1 cellular context compared by ENCODE assay signal in genomic region chr3:195954052-195954751, GRCh38.
TF ChIP-seq lines count a peak whose summit lies in the region.
"Not testable (repeated sequence)": the region's sequence is repeated elsewhere in the genome, so short reads cannot be mapped to it uniquely, and the experiment has no call there.

No MANE protein-coding gene starts in this region.

TF ChIP-seq in K562, 482 proteins besides CTCF, POLR2A, EP300 and RAD21 (continued from another document and continues in another):
- TF ChIP-seq SPI1 (IDR thresholded peaks at IDR 0.05; ENCODE audit: borderline replicate concordance, low read depth, low read length) (peak; percentile 49; the same call in 1 of the 2 replicates), ETS1 (conservative IDR thresholded peaks at IDR 0.05; ENCODE audit: control insufficient read depth, low read depth, low read length) (peak; percentile 78; the same call in 1 of the 2 replicates), ZBTB7A (IDR thresholded peaks at IDR 0.05; ENCODE audit: borderline replicate concordance, control insufficient read depth, low read depth, low read length) (peak; percentile 35; the same call in 1 of the 2 replicates), NRF1 (conservative IDR thresholded peaks at IDR 0.05 in 1 of 2, IDR thresholded peaks at IDR 0.05 in 1 of 2) (peak; percentile 79 to 82), KDM4B (IDR thresholded peaks at IDR 0.05; ENCODE audit: borderline replicate concordance in 2 of 2, low read depth in 1 of 2) (0 out of 4 replicates have a peak, but pooled peaks of 1 of the 2 experiments have one; percentile 38), TFAP4 (CRISPR knock-in tag; IDR thresholded peaks at IDR 0.05; ENCODE audit: borderline replicate concordance) (peak; percentile 56; the same call in 1 of the 2 replicates), PML (IDR thresholded peaks at IDR 0.05; ENCODE audit: low read length) (peak; percentile 29; the same call in 1 of the 2 replicates), CXXC5 (CRISPR knock-in tag; IDR thresholded peaks at IDR 0.05) (peak; percentile 29; the same call in 1 of the 2 replicates), E2F6 (IDR thresholded peaks at IDR 0.05; ENCODE audit: borderline replicate concordance in 1 of 2, extremely low read depth in 1 of 2, insufficient read depth in 1 of 2, insufficient read length in 1 of 2, low read depth in 1 of 2, low read length in 1 of 2, poor library complexity in 1 of 2, severe bottlenecking in 1 of 2) (peak; percentile 45 to 62), TBP (optimal IDR thresholded peaks at IDR 0.05; ENCODE audit: low read depth, low read length) (peak; percentile 37), ATF1 (CRISPR knock-in tag; IDR thresholded peaks at IDR 0.05) (peak; percentile 57), ATF1 (tag; IDR thresholded peaks at IDR 0.05) (peak; percentile 53), ELF1 (tag; IDR thresholded peaks at IDR 0.05) (peak; percentile 76), RBFOX2 (IDR thresholded peaks at IDR 0.05; ENCODE audit: low read depth, low read length) (peak; percentile 71), RB1 (IDR thresholded peaks at IDR 0.05; ENCODE audit: low read depth) (peak; percentile 31; the same call in 1 of the 2 replicates), JUND (IDR thresholded peaks at IDR 0.05; ENCODE audit: borderline replicate concordance, low read depth, low read length) (0 out of 2 replicates have a peak, but pooled peaks have one; percentile 18), SAP30 (IDR thresholded peaks at IDR 0.05; ENCODE audit: borderline replicate concordance, insufficient read depth, low read depth, low read length, poor library complexity, severe bottlenecking) (peak; percentile 61), GABPB1 (CRISPR knock-in tag; IDR thresholded peaks at IDR 0.05) (peak; percentile 83), CREB1 (IDR thresholded peaks at IDR 0.05) (peak; percentile 82), CREB1 (CRISPR knock-in tag; IDR thresholded peaks at IDR 0.05) (peak; percentile 82), POLR2AphosphoS5 (IDR thresholded peaks at IDR 0.05; ENCODE audit: control insufficient read depth, insufficient read depth, low read depth, low read length) (peak; percentile 71), HCFC1 (IDR thresholded peaks at IDR 0.05; ENCODE audit: low read depth, low read length) (peak; percentile 57), CREM (IDR thresholded peaks at IDR 0.05; ENCODE audit: low read depth) (peak; percentile 87), YY1 (IDR thresholded peaks at IDR 0.05; ENCODE audit: borderline replicate concordance in 1 of 3, control insufficient read depth in 1 of 3, extremely low read depth in 1 of 3, insufficient read depth in 3 of 3, insufficient read length in 1 of 3, insufficient replicate concordance in 2 of 3, low read depth in 1 of 3, low read length in 2 of 3) (peak in 1 of 3 experiments; percentile 41), POLR2G (IDR thresholded peaks at IDR 0.05; ENCODE audit: low read depth, low read length) (peak; percentile 74), RBBP5 (IDR thresholded peaks at IDR 0.05; ENCODE audit: borderline replicate concordance, insufficient read depth, low read length, poor library complexity, severe bottlenecking) (peak; percentile 46), MAZ (CRISPR knock-in tag; conservative IDR thresholded peaks at IDR 0.05 in 1 of 2, IDR thresholded peaks at IDR 0.05 in 1 of 2) (peak in 1 of 2 experiments; percentile 66; a peak in 2 of 4 replicates), ETV5 (CRISPR knock-in tag; IDR thresholded peaks at IDR 0.05; ENCODE audit: low read depth) (0 out of 2 replicates have a peak, but pooled peaks have one; percentile 39), BHLHE40 (IDR thresholded peaks at IDR 0.05; ENCODE audit: low read length) (peak; percentile 58), GABPA (tag; conservative IDR thresholded peaks at IDR 0.05; ENCODE audit: low read depth) (peak; percentile 76), MYC (IDR thresholded peaks at IDR 0.05; ENCODE audit: low read depth, low read length) (peak; percentile 85), KDM5B (IDR thresholded peaks at IDR 0.05; ENCODE audit: insufficient replicate concordance, low read depth, low read length) (peak; percentile 46), NR2C2 (tag; IDR thresholded peaks at IDR 0.05) (peak; percentile 46; the same call in 1 of the 2 replicates), ZFX (CRISPR knock-in tag; IDR thresholded peaks at IDR 0.05) (peak; percentile 80), PHF8 (IDR thresholded peaks at IDR 0.05; ENCODE audit: borderline replicate concordance, low read length) (peak; percentile 35; the same call in 1 of the 2 replicates), ETV6 (IDR thresholded peaks at IDR 0.05; ENCODE audit: borderline replicate concordance in 1 of 2, low read depth in 2 of 2, low read length in 1 of 2) (peak; percentile 21 to 55; a peak in 2 of 4 replicates), MXI1 (IDR thresholded peaks at IDR 0.05; ENCODE audit: low read depth, low read length) (peak; percentile 65), MBD2 (IDR thresholded peaks at IDR 0.05; ENCODE audit: borderline replicate concordance, low read depth) (peak; percentile 41; the same call in 1 of the 2 replicates), SIN3A (IDR thresholded peaks at IDR 0.05; ENCODE audit: borderline replicate concordance in 2 of 2, control insufficient read depth in 1 of 2, low read depth in 2 of 2, low read length in 2 of 2) (peak; percentile 73 to 91; a peak in 3 of 4 replicates)
- TF ChIP-seq, protein P1, sequence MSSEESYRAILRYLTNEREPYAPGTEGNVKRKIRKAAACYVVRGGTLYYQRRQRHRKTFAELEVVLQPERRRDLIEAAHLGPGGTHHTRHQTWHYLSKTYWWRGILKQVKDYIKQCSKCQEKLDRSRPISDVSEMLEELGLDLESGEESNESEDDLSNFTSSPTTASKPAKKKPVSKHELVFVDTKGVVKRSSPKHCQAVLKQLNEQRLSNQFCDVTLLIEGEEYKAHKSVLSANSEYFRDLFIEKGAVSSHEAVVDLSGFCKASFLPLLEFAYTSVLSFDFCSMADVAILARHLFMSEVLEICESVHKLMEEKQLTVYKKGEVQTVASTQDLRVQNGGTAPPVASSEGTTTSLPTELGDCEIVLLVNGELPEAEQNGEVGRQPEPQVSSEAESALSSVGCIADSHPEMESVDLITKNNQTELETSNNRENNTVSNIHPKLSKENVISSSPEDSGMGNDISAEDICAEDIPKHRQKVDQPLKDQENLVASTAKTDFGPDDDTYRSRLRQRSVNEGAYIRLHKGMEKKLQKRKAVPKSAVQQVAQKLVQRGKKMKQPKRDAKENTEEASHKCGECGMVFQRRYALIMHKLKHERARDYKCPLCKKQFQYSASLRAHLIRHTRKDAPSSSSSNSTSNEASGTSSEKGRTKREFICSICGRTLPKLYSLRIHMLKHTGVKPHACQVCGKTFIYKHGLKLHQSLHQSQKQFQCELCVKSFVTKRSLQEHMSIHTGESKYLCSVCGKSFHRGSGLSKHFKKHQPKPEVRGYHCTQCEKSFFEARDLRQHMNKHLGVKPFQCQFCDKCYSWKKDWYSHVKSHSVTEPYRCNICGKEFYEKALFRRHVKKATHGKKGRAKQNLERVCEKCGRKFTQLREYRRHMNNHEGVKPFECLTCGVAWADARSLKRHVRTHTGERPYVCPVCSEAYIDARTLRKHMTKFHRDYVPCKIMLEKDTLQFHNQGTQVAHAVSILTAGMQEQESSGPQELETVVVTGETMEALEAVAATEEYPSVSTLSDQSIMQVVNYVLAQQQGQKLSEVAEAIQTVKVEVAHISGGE (CRISPR knock-in tag; IDR thresholded peaks at IDR 0.05): peak in 2 of 3 experiments; percentile 69 to 71; a peak in 3 of 6 replicates
- TF ChIP-seq, protein P2, sequence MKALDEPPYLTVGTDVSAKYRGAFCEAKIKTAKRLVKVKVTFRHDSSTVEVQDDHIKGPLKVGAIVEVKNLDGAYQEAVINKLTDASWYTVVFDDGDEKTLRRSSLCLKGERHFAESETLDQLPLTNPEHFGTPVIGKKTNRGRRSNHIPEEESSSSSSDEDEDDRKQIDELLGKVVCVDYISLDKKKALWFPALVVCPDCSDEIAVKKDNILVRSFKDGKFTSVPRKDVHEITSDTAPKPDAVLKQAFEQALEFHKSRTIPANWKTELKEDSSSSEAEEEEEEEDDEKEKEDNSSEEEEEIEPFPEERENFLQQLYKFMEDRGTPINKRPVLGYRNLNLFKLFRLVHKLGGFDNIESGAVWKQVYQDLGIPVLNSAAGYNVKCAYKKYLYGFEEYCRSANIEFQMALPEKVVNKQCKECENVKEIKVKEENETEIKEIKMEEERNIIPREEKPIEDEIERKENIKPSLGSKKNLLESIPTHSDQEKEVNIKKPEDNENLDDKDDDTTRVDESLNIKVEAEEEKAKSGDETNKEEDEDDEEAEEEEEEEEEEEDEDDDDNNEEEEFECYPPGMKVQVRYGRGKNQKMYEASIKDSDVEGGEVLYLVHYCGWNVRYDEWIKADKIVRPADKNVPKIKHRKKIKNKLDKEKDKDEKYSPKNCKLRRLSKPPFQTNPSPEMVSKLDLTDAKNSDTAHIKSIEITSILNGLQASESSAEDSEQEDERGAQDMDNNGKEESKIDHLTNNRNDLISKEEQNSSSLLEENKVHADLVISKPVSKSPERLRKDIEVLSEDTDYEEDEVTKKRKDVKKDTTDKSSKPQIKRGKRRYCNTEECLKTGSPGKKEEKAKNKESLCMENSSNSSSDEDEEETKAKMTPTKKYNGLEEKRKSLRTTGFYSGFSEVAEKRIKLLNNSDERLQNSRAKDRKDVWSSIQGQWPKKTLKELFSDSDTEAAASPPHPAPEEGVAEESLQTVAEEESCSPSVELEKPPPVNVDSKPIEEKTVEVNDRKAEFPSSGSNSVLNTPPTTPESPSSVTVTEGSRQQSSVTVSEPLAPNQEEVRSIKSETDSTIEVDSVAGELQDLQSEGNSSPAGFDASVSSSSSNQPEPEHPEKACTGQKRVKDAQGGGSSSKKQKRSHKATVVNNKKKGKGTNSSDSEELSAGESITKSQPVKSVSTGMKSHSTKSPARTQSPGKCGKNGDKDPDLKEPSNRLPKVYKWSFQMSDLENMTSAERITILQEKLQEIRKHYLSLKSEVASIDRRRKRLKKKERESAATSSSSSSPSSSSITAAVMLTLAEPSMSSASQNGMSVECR (CRISPR knock-in tag; IDR thresholded peaks at IDR 0.05): peak; percentile 73
- TF ChIP-seq, protein P3, sequence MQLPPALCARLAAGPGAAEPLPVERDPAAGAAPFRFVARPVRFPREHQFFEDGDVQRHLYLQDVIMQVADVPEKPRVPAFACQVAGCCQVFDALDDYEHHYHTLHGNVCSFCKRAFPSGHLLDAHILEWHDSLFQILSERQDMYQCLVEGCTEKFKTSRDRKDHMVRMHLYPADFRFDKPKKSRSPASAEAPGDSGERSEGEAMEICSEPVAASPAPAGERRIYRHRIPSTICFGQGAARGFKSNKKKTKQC (CRISPR knock-in tag; IDR thresholded peaks at IDR 0.05): 0 out of 2 replicates have a peak, but pooled peaks have one; percentile 54
- not testable (repeated sequence) for TF ChIP-seq JUND (tag; IDR thresholded peaks at IDR 0.05; ENCODE audit: borderline replicate concordance, low read depth, low read length); MYC (CRISPR knock-in tag; IDR thresholded peaks at IDR 0.05; ENCODE audit: borderline replicate concordance, low read depth); NR2C2 (CRISPR knock-in tag; IDR thresholded peaks at IDR 0.05); ETV6 (CRISPR knock-in tag; IDR thresholded peaks at IDR 0.05; ENCODE audit: borderline replicate concordance)
- TF ChIP-seq, protein P4, sequence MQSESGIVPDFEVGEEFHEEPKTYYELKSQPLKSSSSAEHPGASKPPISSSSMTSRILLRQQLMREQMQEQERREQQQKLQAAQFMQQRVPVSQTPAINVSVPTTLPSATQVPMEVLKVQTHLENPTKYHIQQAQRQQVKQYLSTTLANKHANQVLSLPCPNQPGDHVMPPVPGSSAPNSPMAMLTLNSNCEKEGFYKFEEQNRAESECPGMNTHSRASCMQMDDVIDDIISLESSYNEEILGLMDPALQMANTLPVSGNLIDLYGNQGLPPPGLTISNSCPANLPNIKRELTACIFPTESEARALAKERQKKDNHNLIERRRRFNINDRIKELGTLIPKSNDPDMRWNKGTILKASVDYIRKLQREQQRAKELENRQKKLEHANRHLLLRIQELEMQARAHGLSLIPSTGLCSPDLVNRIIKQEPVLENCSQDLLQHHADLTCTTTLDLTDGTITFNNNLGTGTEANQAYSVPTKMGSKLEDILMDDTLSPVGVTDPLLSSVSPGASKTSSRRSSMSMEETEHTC (IDR thresholded peaks at IDR 0.05): 0 out of 2 replicates have a peak, but pooled peaks have one; percentile 24
- TF ChIP-seq, protein P5, sequence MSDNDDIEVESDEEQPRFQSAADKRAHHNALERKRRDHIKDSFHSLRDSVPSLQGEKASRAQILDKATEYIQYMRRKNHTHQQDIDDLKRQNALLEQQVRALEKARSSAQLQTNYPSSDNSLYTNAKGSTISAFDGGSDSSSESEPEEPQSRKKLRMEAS (CRISPR knock-in tag; IDR thresholded peaks at IDR 0.05): peak; percentile 73
